ENCODE assay signal across 16 cellular contexts in the genomic region with DNA sequence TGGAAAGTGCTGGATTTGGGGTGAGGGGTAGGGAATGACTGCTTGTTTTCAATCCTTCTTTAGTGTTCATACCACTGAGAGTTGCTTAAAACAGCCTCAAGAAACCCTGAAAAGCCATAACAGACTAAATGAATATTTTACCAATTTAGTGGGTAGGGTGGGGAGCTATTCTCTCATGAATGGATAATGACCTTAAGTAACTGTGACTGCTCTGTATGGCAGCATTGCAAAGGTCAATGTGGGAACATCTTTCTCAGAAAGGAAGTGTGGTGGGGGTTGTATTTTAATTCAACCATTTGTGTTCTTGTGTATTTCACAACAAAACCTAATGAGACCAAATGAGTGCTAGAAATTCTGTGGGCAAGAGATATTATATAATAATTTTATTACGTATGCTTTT.
"Had no signal": no experiment of that assay in that cellular context is flagged by ENCODE, and none has a peak within 500 bp of the region (broad histone marks: within the 10 kb centered on the region; RNA-seq: fewer than 3 reads in every experiment).

No MANE protein-coding gene starts in this region.

- ATAC-seq: gastroesophageal sphincter, left ventricle myocardium superior had no signal

- H3K4me3 ChIP-seq: adrenal gland, coronary artery, gastroesophageal sphincter, ovary had no signal

- DNase-seq: activated CD4-positive, alpha-beta T cell treated with anti-CD3 and anti-CD28 coated beads for 1 hour; activated naive CD4-positive, alpha-beta T cell treated with anti-CD3 and anti-CD28 coated beads for 36 hours; adrenal gland; caudate nucleus; effector CD8-positive, alpha-beta T cell; islet precursor cell; left ventricle myocardium superior; mesenchymal stem cell; nephron progenitor cell; ovary; stimulated activated CD4-positive, alpha-beta T cell treated with anti-CD3 and anti-CD28 coated beads, Interleukin-15, amount 100 ng/mL, for 24 hours; stimulated activated CD4-positive, alpha-beta T cell treated with anti-CD3 and anti-CD28 coated beads, Interleukin-4, amount 100 ng/mL, for 4 hours; T-helper 2 cell; trophoblast cell had no signal

- H3K36me3 ChIP-seq: adrenal gland, gastroesophageal sphincter, ovary had no signal

- H3K9me3 ChIP-seq: adrenal gland, gastroesophageal sphincter, ovary had no signal

- H3K27me3 ChIP-seq: adrenal gland, gastroesophageal sphincter, ovary had no signal

- H3K27ac ChIP-seq: adrenal gland, coronary artery, gastroesophageal sphincter, ovary had no signal
